Comparison of ENCODE assay signal across 12 cellular contexts in genomic region chr1:205569411-205570172, GRCh38.
DNase-seq lines count a peak whose midpoint lies in the region; TF ChIP-seq lines count a peak whose summit lies in the region.
"Had no signal": no experiment of that assay in that cellular context is flagged by ENCODE, and none has a peak within 500 bp of the region (broad histone marks: within the 10 kb centered on the region; RNA-seq: fewer than 3 reads in every experiment).

No MANE protein-coding gene starts in this region.

- H3K27ac Mint-ChIP-seq in activated T-cell treated with anti-CD3 and anti-CD28 coated beads, Interleukin-2, amount 50 U/mL, for 24 hours = no peak overlapping the region
- peak overlapping the region; percentile 45 for H3K27ac Mint-ChIP-seq in type B pancreatic cell
- H3K27ac Mint-ChIP-seq: activated CD8-positive, alpha-beta T cell treated with anti-CD3 and anti-CD28 coated beads, Interleukin-2, amount 10 ng/mL, durations not matched to agents 7 days and 5 days had no signal

- H3K27me3 Mint-ChIP-seq in activated T-cell treated with anti-CD3 and anti-CD28 coated beads, Interleukin-2, amount 50 U/mL, for 24 hours = peaks cover 66% of the 10 kb centered on the region
- peaks cover 77% of the 10 kb centered on the region for H3K27me3 Mint-ChIP-seq in type B pancreatic cell

- peaks cover 2 to 11% of the 10 kb centered on the region in 2 donors for H3K27me3 ChIP-seq in mucosa of rectum (ENCODE audit: control insufficient read depth in 2 of 2, insufficient read depth in 2 of 2, low read length in 2 of 2)
- H3K27me3 ChIP-seq: body of pancreas had no signal

- H3K9ac ChIP-seq in mucosa of rectum (ENCODE audit: low read depth in 1 of 2, low read length in 2 of 2) = peak overlapping the region in 1 of 2 donors; percentile 67

- peak overlapping the region; percentile 54 for H3K27ac ChIP-seq in cingulate gyrus (ENCODE audit: low read depth, low read length)
- H3K27ac ChIP-seq in mucosa of rectum (ENCODE audit: low read depth in 2 of 2, low read length in 2 of 2) = no peak overlapping the region
- H3K27ac ChIP-seq: body of pancreas, foreskin keratinocyte had no signal

- peaks cover 3% of the 10 kb centered on the region for H3K4me1 Mint-ChIP-seq in activated T-cell treated with anti-CD3 and anti-CD28 coated beads, Interleukin-2, amount 50 U/mL, for 24 hours (ENCODE audit: low read depth)
- H3K4me1 Mint-ChIP-seq in type B pancreatic cell (ENCODE audit: unreplicated experiment) = no peaks in the 10 kb centered on the region

- no peak for TF ChIP-seq CTCF in type B pancreatic cell (conservative IDR thresholded peaks at IDR 0.05)

- H3K4me3 Mint-ChIP-seq in activated T-cell treated with anti-CD3 and anti-CD28 coated beads, Interleukin-2, amount 50 U/mL, for 24 hours = peak overlapping the region; percentile 6
- H3K4me3 Mint-ChIP-seq in type B pancreatic cell = peak overlapping the region; percentile 75
- H3K4me3 Mint-ChIP-seq: activated CD8-positive, alpha-beta T cell treated with anti-CD3 and anti-CD28 coated beads, Interleukin-2, amount 10 ng/mL, durations not matched to agents 7 days and 5 days had no signal

- H3K36me3 ChIP-seq in mucosa of rectum (ENCODE audit: control insufficient read depth in 2 of 2, insufficient read depth in 2 of 2, low read length in 2 of 2) = no peaks in the 10 kb centered on the region

- no peak for DNase-seq in activated T-cell treated with anti-CD3 and anti-CD28 coated beads, Interleukin-2, amount 50 U/mL, for 24 hours
- DNase-seq in activated T-cell treated with anti-CD3 and anti-CD28 coated beads, Interleukin-2, amount 50 U/mL, for 1 hour = no peak
- DNase-seq in type B pancreatic cell (ENCODE audit: extremely low spot score, unreplicated experiment) (peak; percentile 68), HuH-7.5 (ENCODE audit: low spot score) (no peak), LoVo (ENCODE audit: low spot score) (no peak), NOMO-1 (lab: John Stamatoyannopoulos, UW; ENCODE audit: unreplicated experiment in 2 of 2) (no peak)
- DNase-seq: activated CD8-positive, alpha-beta T cell treated with anti-CD3 and anti-CD28 coated beads, Interleukin-2, amount 10 ng/mL, durations not matched to agents 7 days and 5 days; foreskin keratinocyte; SHP77 treated with DMSO at 0.1 percent for 48 hours had no signal

- H3K9me3 Mint-ChIP-seq in activated T-cell treated with anti-CD3 and anti-CD28 coated beads, Interleukin-2, amount 50 U/mL, for 24 hours = no peaks in the 10 kb centered on the region
- no peaks in the 10 kb centered on the region for H3K9me3 Mint-ChIP-seq in type B pancreatic cell

- no peaks in the 10 kb centered on the region for H3K9me3 ChIP-seq in mucosa of rectum (ENCODE audit: control insufficient read depth in 2 of 2, low read length in 2 of 2)
- H3K9me3 ChIP-seq: body of pancreas had no signal

- H3K36me3 Mint-ChIP-seq in activated T-cell treated with anti-CD3 and anti-CD28 coated beads, Interleukin-2, amount 50 U/mL, for 24 hours (ENCODE audit: low read depth) = no peaks in the 10 kb centered on the region
- H3K36me3 Mint-ChIP-seq in type B pancreatic cell = no peaks in the 10 kb centered on the region

- H3K4me1 ChIP-seq in mucosa of rectum (ENCODE audit: control insufficient read depth in 2 of 2, insufficient read depth in 2 of 2, low read length in 2 of 2) = peaks cover 18 to 25% of the 10 kb centered on the region in 2 donors
- H3K4me1 ChIP-seq: foreskin keratinocyte had no signal

- peak overlapping the region; percentile 57 to 67 for H3K4me3 ChIP-seq in mucosa of rectum (ENCODE audit: low read length in 2 of 2)
- H3K4me3 ChIP-seq: body of pancreas had no signal
